Comparison of ENCODE assay signal across 22 cellular contexts in the genomic region with DNA sequence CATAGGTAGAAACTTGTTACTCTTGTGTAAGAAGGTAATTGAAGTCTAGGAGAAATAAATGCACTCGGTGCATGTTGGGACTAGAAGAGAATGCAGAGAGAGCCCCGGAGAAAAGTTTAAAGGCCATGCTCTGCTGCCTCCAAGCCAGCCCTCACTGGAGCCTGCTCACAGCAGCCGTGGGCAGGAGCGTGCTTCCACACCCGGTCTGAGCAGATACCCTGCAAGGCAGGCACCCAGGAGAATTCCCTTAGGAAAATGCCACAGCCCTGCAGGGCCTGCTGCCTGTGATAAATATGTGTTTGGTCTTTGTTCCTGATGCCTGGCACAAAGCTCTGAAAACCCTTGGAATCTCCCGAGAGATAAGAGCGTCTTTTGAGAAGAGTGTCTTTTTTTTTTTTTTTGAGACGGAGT. TPM values are rescaled to one million over a fixed set of nuclear protein-coding genes. Genes with fewer than 3 reads are reported as not detected.
DNase-seq lines count a peak whose midpoint lies in the region; ATAC-seq, FAIRE-seq and TF ChIP-seq lines count a peak whose summit lies in the region.
"Had no signal": no experiment of that assay in that cellular context is flagged by ENCODE, and none has a peak within 500 bp of the region (broad histone marks: within the 10 kb centered on the region; RNA-seq: fewer than 3 reads in every experiment).

No MANE protein-coding gene starts in this region.

- H3K4ac ChIP-seq in mesendoderm (ENCODE audit: low read depth, low read length), result no peak overlapping the region

- H4K5ac ChIP-seq in mesendoderm (ENCODE audit: low read length), result no peak overlapping the region

- intact Hi-C loops in thyroid gland (cut with DNase I) (no loop called here), PC-9 (cut with micrococcal nuclease; ENCODE audit: unreplicated experiment) (no loop called here)

- H2BK15ac ChIP-seq in mesendoderm (replicated peaks; ENCODE audit: low read depth), result no peak overlapping the region

- TF ChIP-seq CTCF in bronchial epithelial cell (IDR thresholded peaks at IDR 0.05; ENCODE audit: insufficient read depth, low read length, severe bottlenecking) (no peak), thyroid gland (IDR thresholded peaks at IDR 0.05) (no peak), PC-9 (conservative IDR thresholded peaks at IDR 0.05) (no peak)

- H2AK5ac ChIP-seq in mesendoderm (ENCODE audit: low read length), result no peak overlapping the region

- no peak overlapping the region for H2BK5ac ChIP-seq in mesendoderm (ENCODE audit: low read length)

- H3K36me3 ChIP-seq in bronchial epithelial cell (ENCODE audit: control insufficient read depth, insufficient read depth, low read length), result no peaks in the 10 kb centered on the region
- no peaks in the 10 kb centered on the region for H3K36me3 ChIP-seq in mesendoderm (ENCODE audit: control insufficient read depth, insufficient read depth, low read length)
- H3K36me3 ChIP-seq in thyroid gland, result no peaks in the 10 kb centered on the region
- no peaks in the 10 kb centered on the region for H3K36me3 ChIP-seq in PC-9 (ENCODE audit: low read depth)
- H3K36me3 ChIP-seq: cardiac muscle cell, right lobe of liver had no signal

- FAIRE-seq in bronchial epithelial cell (lab: Jason Lieb, UNC), result no peak
- FAIRE-seq: G401.6, GM18507, urothelium cell line had no signal

- POLR2A ChIA-PET in PC-9 (lab: Charles Lee; ENCODE audit: unreplicated experiment), result no interaction called here

- no peaks in the 10 kb centered on the region for H3K9me2 ChIP-seq in PC-9 (ENCODE audit: insufficient read depth)

- no peak for TF ChIP-seq POLR2A in thyroid gland (IDR thresholded peaks at IDR 0.05)

- H3K4me1 ChIP-seq in mesendoderm (ENCODE audit: control insufficient read depth, low read depth, low read length) (peaks cover 4% of the 10 kb centered on the region), thyroid gland (peaks cover 10 to 47% of the 10 kb centered on the region in 2 donors), PC-9 (replicated peaks; ENCODE audit: insufficient read depth) (no peaks in the 10 kb centered on the region)

- no peaks in the 10 kb centered on the region for H4K20me1 ChIP-seq in PC-9 (ENCODE audit: insufficient read depth)

- H3K27me3 ChIP-seq in bronchial epithelial cell (ENCODE audit: control insufficient read depth, insufficient read depth, low read length), result no peaks in the 10 kb centered on the region
- no peaks in the 10 kb centered on the region for H3K27me3 ChIP-seq in mesendoderm (ENCODE audit: insufficient read depth, low read length, poor library complexity)
- no peaks in the 10 kb centered on the region for H3K27me3 ChIP-seq in thyroid gland
- H3K27me3 ChIP-seq in PC-9 (ENCODE audit: insufficient read depth, low read depth), result no peaks in the 10 kb centered on the region
- H3K27me3 ChIP-seq: cardiac muscle cell, right lobe of liver had no signal

- H3K79me1 ChIP-seq in mesendoderm (ENCODE audit: low read length), result no peaks in the 10 kb centered on the region

- H3K4me3 ChIP-seq in bronchial epithelial cell (ENCODE audit: low read depth, low read length) (no peak overlapping the region), mesendoderm (ENCODE audit: low read length) (no peak overlapping the region), thyroid gland (replicated peaks in 1 of 3) (no peak overlapping the region), PC-9 (no peak overlapping the region)
- H3K4me3 ChIP-seq: cardiac muscle cell, right lobe of liver had no signal

- DNase-seq in NCI-H2107 treated with DMSO at 0.1 percent for 48 hours (lab: John Stamatoyannopoulos, UW; ENCODE audit: unreplicated experiment) (peak; percentile 18), NCI-H2107 (lab: John Stamatoyannopoulos, UW) (no peak), bronchial epithelial cell (ENCODE audit: low read depth) (peak; percentile 93), mesendoderm (peak; percentile 19), thyroid gland (peak; percentile 44 to 71), NCI-H1930 (lab: John Stamatoyannopoulos, UW) (no peak), PC-9 (no peak)
- DNase-seq: CD8-positive, alpha-beta memory T cell; effector memory CD4-positive, alpha-beta T cell; glutamatergic neuron; left colon; naive thymus-derived CD4-positive, alpha-beta T cell; NCI-H2171 treated with DMSO at 0.1 percent for 48 hours; right lobe of liver had no signal

- H2AFZ ChIP-seq in PC-9, result no peak overlapping the region

- WGBS in mesendoderm (ENCODE audit: extremely low coverage, insufficient coverage, low lambda C conversion rate), result no CpG with 5 or more reads among the region's 8 CpGs
- WGBS in thyroid gland, 2 donors, result 44 to 45% methylated on average over 8 of the region's 8 CpGs

- H3F3A ChIP-seq in PC-9 (ENCODE audit: insufficient read depth, low read depth), result no peaks in the 10 kb centered on the region

- H3K27ac ChIP-seq in mesendoderm (ENCODE audit: low read depth, low read length) (no peak overlapping the region), thyroid gland (peak overlapping the region in 2 of 3 donors; percentile 31 to 41), PC-9 (no peak overlapping the region)
- H3K27ac ChIP-seq: 22Rv1, cardiac muscle cell, right lobe of liver had no signal

- CTCF ChIA-PET in PC-9 (lab: Charles Lee), result no interaction called here

- no peaks in the 10 kb centered on the region for H3K9me3 ChIP-seq in thyroid gland
- H3K9me3 ChIP-seq in PC-9 (ENCODE audit: insufficient read depth, low read depth), result no peaks in the 10 kb centered on the region
- H3K9me3 ChIP-seq: right lobe of liver had no signal

- H2BK120ac ChIP-seq in mesendoderm (ENCODE audit: low read depth, low read length), result no peak overlapping the region

- H3K9ac ChIP-seq in mesendoderm (ENCODE audit: low read length), result no peak overlapping the region

- H3K23ac ChIP-seq in mesendoderm (ENCODE audit: low read length), result no peak overlapping the region

- no TSS peak for BruUV-seq in PC-9 (replicated peaks; lab: Mats Ljungman, UMichigan)

- H4K8ac ChIP-seq in mesendoderm (ENCODE audit: low read depth, low read length), result no peak overlapping the region

- H3K79me2 ChIP-seq in mesendoderm (ENCODE audit: control insufficient read depth, insufficient read depth, low read length) (no peaks in the 10 kb centered on the region), PC-9 (ENCODE audit: low read depth) (no peaks in the 10 kb centered on the region)

- no peak overlapping the region for H3K4me2 ChIP-seq in mesendoderm (ENCODE audit: low read length)
- no peak overlapping the region for H3K4me2 ChIP-seq in PC-9

- no peak overlapping the region for H3K56ac ChIP-seq in mesendoderm (ENCODE audit: low read length)

- no peak overlapping the region for H3K18ac ChIP-seq in mesendoderm (ENCODE audit: low read length)

- ATAC-seq in GM19455 (IDR thresholded peaks at IDR 0.05; ENCODE audit: unreplicated experiment), result no peak
- ATAC-seq: left colon; naive thymus-derived CD4-positive, alpha-beta T cell; right lobe of liver; SK-N-SH treated with all-trans-retinoic acid at 6 μM for 48 hours; stimulated activated memory B cell treated with anti-CD40 and anti-IgM and Interleukin-4, amounts not matched to agents 10 μg/mL and 1 μg/mL and 100 μg/mL, for 72 hours had no signal

RNA-seq across cellular contexts. Expression of a gene that starts 22.8 kb away (rescaled TPM):
- 6.6 and 16.6 TPM in 2 replicates for total RNA-seq in bronchial epithelial cell
- 3.0 TPM for polyA plus RNA-seq in mesendoderm (2013, experiment 1 of 2)
- 3.0 TPM for polyA plus RNA-seq in mesendoderm (2013, experiment 2 of 2)
- total RNA-seq in thyroid gland, result 10 to 100 TPM; 12.7 to 22.7 (median 20.0) TPM
- 26.8 and 27.9 TPM in 2 replicates for total RNA-seq in PC-9 (2021)

RNA-seq across cellular contexts. Expression of a gene that starts 51.9 kb away (rescaled TPM):
- total RNA-seq in bronchial epithelial cell, result 6.1 and 9.7 TPM in 2 replicates
- 3.9 TPM for polyA plus RNA-seq in mesendoderm (2013, experiment 1 of 2)
- polyA plus RNA-seq in mesendoderm (2013, experiment 2 of 2), result 3.8 TPM
- 10 to 100 TPM in 1 of 4 donors, 1 to 10 TPM in 3; 4.7 to 12.3 (median 7.3) TPM for total RNA-seq in thyroid gland
- 8.8 and 8.9 TPM in 2 replicates for total RNA-seq in PC-9 (2021)

Comparison
In these comparisons a context has a peak if more than half of its experiments do, and no peak if none do; other contexts are left out.
1. DNase-seq: peak in NCI-H2107 treated with DMSO at 0.1 percent for 48 hours (single experiment), bronchial epithelial cell (single experiment), mesendoderm (single experiment) and thyroid gland (2 of 2); none in NCI-H2107 (single experiment), NCI-H1930 (0 of 2) and PC-9 (0 of 2).
2. H3K27ac ChIP-seq: peak in thyroid gland (2 of 3); none in mesendoderm (single experiment) and PC-9 (single experiment).